Comparison of ENCODE assay signal across 1 cellular context in the genomic region with DNA sequence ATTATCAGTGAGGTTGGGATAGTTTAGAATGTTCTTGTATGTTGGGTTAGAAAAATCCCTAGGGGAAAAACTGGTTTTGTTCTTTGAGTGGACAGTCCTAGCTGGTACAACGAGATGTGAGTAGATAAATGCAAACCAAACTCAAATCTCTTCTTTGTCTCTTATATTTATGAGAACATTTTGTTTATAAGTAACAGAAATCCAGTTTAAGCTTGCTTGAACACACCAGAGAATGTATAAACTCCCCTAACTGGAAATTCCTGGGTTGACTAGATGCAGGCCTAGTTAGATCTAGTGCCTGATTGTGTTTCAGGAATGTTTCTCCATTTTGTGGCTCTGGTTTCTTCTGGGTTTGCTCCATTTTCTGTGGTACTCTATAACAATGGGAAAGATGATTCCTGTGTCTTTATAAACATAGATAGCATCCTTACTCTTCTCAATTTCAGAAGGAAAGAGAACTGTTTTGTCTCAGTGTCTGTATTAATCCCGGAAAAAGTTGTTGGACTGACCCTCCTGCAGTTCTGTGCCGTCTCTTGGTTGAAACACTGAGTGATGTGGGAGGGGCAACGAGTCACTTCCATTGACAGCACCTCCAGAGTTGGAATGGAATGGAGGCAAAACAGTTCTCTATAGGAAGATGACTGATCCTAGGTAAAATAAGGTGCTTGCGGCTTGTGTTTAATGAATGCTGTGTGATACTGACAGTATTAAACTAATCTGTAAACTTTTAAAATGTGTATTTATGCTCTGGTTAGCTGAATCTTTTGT.
TF ChIP-seq lines count a peak whose summit lies in the region.

No MANE protein-coding gene starts in this region.

TF ChIP-seq in neural cell, 6 proteins besides CTCF, POLR2A, EP300 and RAD21 (continued from another document):
- no peak for TF ChIP-seq MXI1 (conservative IDR thresholded peaks at IDR 0.05; ENCODE audit: poor library complexity, severe bottlenecking)
- TF ChIP-seq EZH2 (IDR thresholded peaks at IDR 0.05; ENCODE audit: borderline replicate concordance, insufficient read depth, low read length, poor library complexity, severe bottlenecking), result no peak
- no peak for TF ChIP-seq TAF1 (IDR thresholded peaks at IDR 0.05; ENCODE audit: low read depth)
